11 cellular contexts compared by ENCODE assay signal in genomic region chr21:26881504-26882228, GRCh38. TPM values are rescaled to one million over a fixed set of nuclear protein-coding genes. Genes with fewer than 3 reads are reported as not detected.
DNase-seq lines count a peak whose midpoint lies in the region; ATAC-seq, FAIRE-seq and TF ChIP-seq lines count a peak whose summit lies in the region.
"Had no signal": no experiment of that assay in that cellular context is flagged by ENCODE, and none has a peak within 500 bp of the region (broad histone marks: within the 10 kb centered on the region; RNA-seq: fewer than 3 reads in every experiment).

No MANE protein-coding gene starts in this region.

- H3K36me3 Mint-ChIP-seq in osteocyte (ENCODE audit: unreplicated experiment), result no peaks in the 10 kb centered on the region
- H3K36me3 Mint-ChIP-seq: activated naive CD4-positive, alpha-beta T cell treated with anti-CD3 and anti-CD28 coated beads, Interleukin-2, amount 10 ng/mL, durations not matched to agents 7 days and 5 days had no signal

- no peaks in the 10 kb centered on the region for H3K79me2 ChIP-seq in GM23248 (ENCODE audit: insufficient read depth)

- H3K4me1 ChIP-seq in GM23248 (ENCODE audit: insufficient read depth), result no peaks in the 10 kb centered on the region

- H3K4me3 Mint-ChIP-seq in osteocyte (ENCODE audit: unreplicated experiment), result no peak overlapping the region
- H3K4me3 Mint-ChIP-seq: activated naive CD4-positive, alpha-beta T cell treated with anti-CD3 and anti-CD28 coated beads, Interleukin-2, amount 10 ng/mL, durations not matched to agents 7 days and 5 days had no signal

- H3K4me3 ChIP-seq in GM23248, result no peak overlapping the region

- no peaks in the 10 kb centered on the region for H4K20me1 ChIP-seq in GM23248 (ENCODE audit: insufficient read depth)

- in situ Hi-C loops in GM23248 (cut with MboI), result no loop called here

- H3K27me3 ChIP-seq in GM23248 (replicated peaks; ENCODE audit: insufficient read depth), result no peaks in the 10 kb centered on the region

- no peaks in the 10 kb centered on the region for H3F3A ChIP-seq in GM23248 (ENCODE audit: insufficient read depth)

- peak; percentile 60 for TF ChIP-seq CTCF in osteocyte (IDR thresholded peaks at IDR 0.05)

- H2AFZ ChIP-seq in GM23248, result no peak overlapping the region

- FAIRE-seq in endometrium (lab: Jason Lieb, UNC), result peak; percentile 80
- FAIRE-seq: GM19239 had no signal

- ATAC-seq in HG02970 (IDR thresholded peaks at IDR 0.05; ENCODE audit: low FRiP score, unreplicated experiment), result no peak

- no peaks in the 10 kb centered on the region for H3K9me3 ChIP-seq in GM23248 (ENCODE audit: low read depth)

- H3K4me2 ChIP-seq in GM23248 (ENCODE audit: unreplicated experiment), result no peak overlapping the region

- no peak overlapping the region for H3K27ac ChIP-seq in GM23248

- H3K9me3 Mint-ChIP-seq in osteocyte (ENCODE audit: unreplicated experiment), result no peaks in the 10 kb centered on the region
- H3K9me3 Mint-ChIP-seq: activated naive CD4-positive, alpha-beta T cell treated with anti-CD3 and anti-CD28 coated beads, Interleukin-2, amount 10 ng/mL, durations not matched to agents 7 days and 5 days had no signal

- no peak overlapping the region for H3K9ac ChIP-seq in GM23248

- no peaks in the 10 kb centered on the region for H3K36me3 ChIP-seq in GM23248 (ENCODE audit: low read depth)

- DNase-seq in GM23248 (peak; percentile 56), NCI-H524 (lab: John Stamatoyannopoulos, UW) (peak; percentile 12 to 55), osteocyte (ENCODE audit: extremely low spot score, unreplicated experiment) (no peak), NCI-H2029 (lab: John Stamatoyannopoulos, UW) (no peak), putamen (ENCODE audit: low spot score) (no peak), T-helper 9 cell (no peak)
- DNase-seq: activated naive CD4-positive, alpha-beta T cell treated with anti-CD3 and anti-CD28 coated beads, Interleukin-2, amount 10 ng/mL, durations not matched to agents 7 days and 5 days; NCI-H510A treated with DMSO at 0.1 percent for 48 hours had no signal

- H3K4me1 Mint-ChIP-seq in osteocyte (ENCODE audit: unreplicated experiment), result peaks cover 10% of the 10 kb centered on the region
- H3K4me1 Mint-ChIP-seq: activated naive CD4-positive, alpha-beta T cell treated with anti-CD3 and anti-CD28 coated beads, Interleukin-2, amount 10 ng/mL, durations not matched to agents 7 days and 5 days had no signal

- WGBS in GM23248 (ENCODE audit: low coverage in 1 of 2, low lambda C conversion rate in 2 of 2, missing lambda C conversion rate in 2 of 2), 2 experiments, result 29 to 38% methylated on average over 4 of the region's 4 CpGs

- H3K27me3 Mint-ChIP-seq in osteocyte (ENCODE audit: unreplicated experiment), result no peaks in the 10 kb centered on the region
- H3K27me3 Mint-ChIP-seq: activated naive CD4-positive, alpha-beta T cell treated with anti-CD3 and anti-CD28 coated beads, Interleukin-2, amount 10 ng/mL, durations not matched to agents 7 days and 5 days had no signal

- H3K9me2 ChIP-seq in GM23248 (ENCODE audit: insufficient read depth), result no peaks in the 10 kb centered on the region

- H3K27ac Mint-ChIP-seq in osteocyte (ENCODE audit: unreplicated experiment), result no peak overlapping the region
- H3K27ac Mint-ChIP-seq: activated naive CD4-positive, alpha-beta T cell treated with anti-CD3 and anti-CD28 coated beads, Interleukin-2, amount 10 ng/mL, durations not matched to agents 7 days and 5 days had no signal

RNA-seq across cellular contexts. Expression of gene ADAMTS1, which starts 36.5 kb away (rescaled TPM):
- total RNA-seq in GM23248 (2014; rRNA removed; shearing (Covaris generic)), result 165 and 166 TPM in 2 replicates
- polyA plus RNA-seq in GM23248 (2016; fragmentation: Nextera tagmentation; extraction: Ambion mirVana), result 211 and 214 TPM in 2 replicates
- total RNA-seq in osteocyte, result 38.0 and 40.3 TPM in 2 replicates

Comparison
In these comparisons a context has a peak if more than half of its experiments do, and no peak if none do; other contexts are left out.
1. DNase-seq: peak in GM23248 (single experiment) and NCI-H524 (2 of 2); none in osteocyte (single experiment), NCI-H2029 (single experiment), putamen (single experiment) and T-helper 9 cell (single experiment).